24 cellular contexts compared by ENCODE assay signal in genomic region chrX:42392846-42393245, GRCh38.
DNase-seq lines count a peak whose midpoint lies in the region; ATAC-seq and FAIRE-seq lines count a peak whose summit lies in the region.
"Had no signal": no experiment of that assay in that cellular context is flagged by ENCODE, and none has a peak within 500 bp of the region (broad histone marks: within the 10 kb centered on the region; RNA-seq: fewer than 3 reads in every experiment).

No MANE protein-coding gene starts in this region.

- no peaks in the 10 kb centered on the region for H3K36me3 Mint-ChIP-seq in activated naive CD8-positive, alpha-beta T cell treated with anti-CD3 and anti-CD28 coated beads, Interleukin-2, amount 50 U/mL, for 24 hours (ENCODE audit: low read depth)
- H3K36me3 Mint-ChIP-seq: CD14-positive monocyte; CD4-positive, alpha-beta memory T cell; CD4-positive, CD25-positive, alpha-beta regulatory T cell; CD8-positive, alpha-beta memory T cell had no signal

- ATAC-seq in HG02610 (IDR thresholded peaks at IDR 0.05; ENCODE audit: unreplicated experiment) (no peak), GM19467 (IDR thresholded peaks at IDR 0.05; ENCODE audit: unreplicated experiment) (no peak)
- no peak for ATAC-seq in activated naive CD8-positive, alpha-beta T cell treated with anti-CD3 and anti-CD28 coated beads, Interleukin-2, amount 50 U/mL, for 24 hours

- no peaks in the 10 kb centered on the region for H3K27me3 Mint-ChIP-seq in activated naive CD8-positive, alpha-beta T cell treated with anti-CD3 and anti-CD28 coated beads, Interleukin-2, amount 50 U/mL, for 24 hours
- H3K27me3 Mint-ChIP-seq: CD4-positive, alpha-beta memory T cell; CD4-positive, CD25-positive, alpha-beta regulatory T cell had no signal

- FAIRE-seq in GM19239 (lab: Jason Lieb, UNC), result peak; percentile 8
- peak; percentile 78 for FAIRE-seq in colon (lab: Jason Lieb, UNC)
- FAIRE-seq: A204.1, G401.6, GM12891 had no signal

- H3K9me3 Mint-ChIP-seq in activated naive CD8-positive, alpha-beta T cell treated with anti-CD3 and anti-CD28 coated beads, Interleukin-2, amount 50 U/mL, for 24 hours, result no peaks in the 10 kb centered on the region
- H3K9me3 Mint-ChIP-seq: CD8-positive, alpha-beta memory T cell had no signal

- H3K4me3 Mint-ChIP-seq in activated naive CD8-positive, alpha-beta T cell treated with anti-CD3 and anti-CD28 coated beads, Interleukin-2, amount 50 U/mL, for 24 hours, result no peak overlapping the region
- H3K4me3 Mint-ChIP-seq: CD14-positive monocyte; CD4-positive, alpha-beta memory T cell; CD4-positive, CD25-positive, alpha-beta regulatory T cell; CD8-positive, alpha-beta memory T cell had no signal

- H3K4me1 Mint-ChIP-seq in activated naive CD8-positive, alpha-beta T cell treated with anti-CD3 and anti-CD28 coated beads, Interleukin-2, amount 50 U/mL, for 24 hours, result peaks cover under 1% of the 10 kb centered on the region
- H3K4me1 Mint-ChIP-seq: CD14-positive monocyte; CD4-positive, alpha-beta memory T cell; CD4-positive, CD25-positive, alpha-beta regulatory T cell had no signal

- H3K27ac Mint-ChIP-seq in activated naive CD8-positive, alpha-beta T cell treated with anti-CD3 and anti-CD28 coated beads, Interleukin-2, amount 50 U/mL, for 24 hours, result no peak overlapping the region
- H3K27ac Mint-ChIP-seq: CD14-positive monocyte; CD4-positive, alpha-beta memory T cell; CD4-positive, CD25-positive, alpha-beta regulatory T cell; CD8-positive, alpha-beta memory T cell had no signal

- DNase-seq in GM19239 (ENCODE audit: insufficient read length, low spot score) (no peak), SW480 (ENCODE audit: low spot score) (peak; percentile 59)
- no peak for DNase-seq in stimulated activated CD4-positive, alpha-beta T cell treated with anti-CD3 and anti-CD28 coated beads, Interleukin-1b, Interleukin-23, amount 100 ng/mL, for 48 hours
- no peak for DNase-seq in activated naive CD8-positive, alpha-beta T cell treated with anti-CD3 and anti-CD28 coated beads, Interleukin-2, amount 50 U/mL, for 24 hours
- DNase-seq: 8988T; ACHN; BE2C; C1 segment of cervical spinal cord; CD4-positive, alpha-beta memory T cell; CD4-positive, CD25-positive, alpha-beta regulatory T cell; CD8-positive, alpha-beta memory T cell; COR-L47; DMS 273 treated with DMSO at 0.1 percent for 48 hours; DMS153; DMS53; DMS79; GF-D8 had no signal
